ENCODE assay signal across 9 cellular contexts in the genomic region with DNA sequence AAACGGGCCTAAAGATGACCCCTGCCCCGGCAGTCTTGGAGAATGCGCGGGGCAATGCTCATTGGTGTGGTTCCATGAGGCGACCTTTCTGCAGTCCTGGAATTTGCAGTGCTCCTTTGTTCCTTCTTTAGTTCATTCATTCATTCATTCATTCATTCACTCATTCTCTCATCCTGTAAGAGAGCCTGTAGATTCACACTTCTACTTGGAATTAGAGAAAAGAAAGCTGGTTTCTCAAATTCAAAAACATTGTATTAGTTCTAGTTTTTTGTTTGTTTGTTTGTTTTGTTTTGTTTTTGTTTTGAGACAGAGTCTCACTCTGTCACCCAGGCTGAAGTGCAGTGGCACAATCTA. TPM values are rescaled to one million over a fixed set of nuclear protein-coding genes. Genes with fewer than 3 reads are reported as not detected.
"Had no signal": no experiment of that assay in that cellular context is flagged by ENCODE, and none has a peak within 500 bp of the region (broad histone marks: within the 10 kb centered on the region; RNA-seq: fewer than 3 reads in every experiment).

No MANE protein-coding gene starts in this region.

- FAIRE-seq: HepG2 had no signal

- H3K9me3 ChIP-seq: HAP-1 had no signal

- H3K36me3 ChIP-seq: HAP-1 had no signal

- H3K4me3 ChIP-seq: GM23248, HAP-1 had no signal

- H3K9ac ChIP-seq: GM23248 had no signal

- H3K4me1 ChIP-seq: HAP-1 had no signal

- H2AFZ ChIP-seq: GM23248 had no signal

- ATAC-seq: HCT116, HepG2 had no signal

- H3K27ac ChIP-seq: GM23248, HL-60 had no signal

- DNase-seq: GM23248, GOT3, KG1 had no signal

RNA-seq across cellular contexts. Expression of a gene that starts 31.6 kb away (rescaled TPM):
- total RNA-seq: GM23248, HepG2, HT1080 had no signal
- polyA plus RNA-seq: GM23248, HepG2, IgD-negative memory B cell had no signal
